ENCODE assay signal across 18 cellular contexts in the genomic region with DNA sequence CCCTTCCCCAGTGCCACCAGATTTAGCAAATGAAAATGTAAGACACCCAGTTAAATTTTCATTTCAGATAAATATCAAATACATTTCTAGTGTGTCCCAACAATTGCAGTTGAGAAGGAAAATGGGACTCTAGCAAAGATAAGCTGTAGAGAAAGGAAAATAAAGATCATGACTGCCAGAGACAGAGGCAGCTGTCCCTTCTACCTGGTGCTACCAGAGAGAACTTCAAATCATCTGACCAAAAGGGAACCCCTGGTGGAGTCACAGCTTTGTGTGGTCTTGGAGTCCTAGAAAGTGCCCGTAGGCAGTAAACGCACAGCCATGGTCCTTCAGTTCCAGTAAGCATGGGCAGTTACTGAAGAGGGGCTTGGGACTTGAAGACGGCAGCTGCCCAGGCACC. TPM values are rescaled to one million over a fixed set of nuclear protein-coding genes. Genes with fewer than 3 reads are reported as not detected.
DNase-seq lines count a peak whose midpoint lies in the region; ATAC-seq and TF ChIP-seq lines count a peak whose summit lies in the region.
"Had no signal": no experiment of that assay in that cellular context is flagged by ENCODE, and none has a peak within 500 bp of the region (broad histone marks: within the 10 kb centered on the region; RNA-seq: fewer than 3 reads in every experiment).

No MANE protein-coding gene starts in this region.

- no peak overlapping the region for H3K27ac ChIP-seq in breast epithelium
- H3K27ac ChIP-seq in esophagus muscularis mucosa (replicated peaks in 1 of 4), result no peak overlapping the region
- H3K27ac ChIP-seq in trophoblast cell (ENCODE audit: low read depth, low read length), result no peak overlapping the region
- H3K27ac ChIP-seq in vagina, result peak overlapping the region; percentile 56
- no peak overlapping the region for H3K27ac ChIP-seq in naive thymus-derived CD4-positive, alpha-beta T cell (ENCODE audit: low read depth, low read length)

- no peak overlapping the region for H3K9ac ChIP-seq in trophoblast cell (ENCODE audit: low read length)

- H3K4me1 ChIP-seq in breast epithelium (no peaks in the 10 kb centered on the region), esophagus muscularis mucosa (no peaks in the 10 kb centered on the region), trophoblast cell (ENCODE audit: control insufficient read depth in 1 of 2, insufficient read depth in 2 of 2, low read length in 2 of 2) (peaks cover 10 to 15% of the 10 kb centered on the region in 2 experiments), vagina (no peaks in the 10 kb centered on the region)
- no peaks in the 10 kb centered on the region for H3K4me1 ChIP-seq in naive thymus-derived CD4-positive, alpha-beta T cell (ENCODE audit: control insufficient read depth in 2 of 2, insufficient read depth in 2 of 2, low read length in 2 of 2)

- no peak overlapping the region for H2BK120ac ChIP-seq in trophoblast cell (ENCODE audit: insufficient read depth, low read length, poor library complexity)

- H3K14ac ChIP-seq in trophoblast cell (ENCODE audit: low read length), result no peak overlapping the region

- H2BK5ac ChIP-seq in trophoblast cell (ENCODE audit: low read depth, low read length, poor library complexity), result no peak overlapping the region

- H2AFZ ChIP-seq in trophoblast cell (ENCODE audit: insufficient read depth, low read length, poor library complexity), result no peak overlapping the region

- no TSS peak for BruUV-seq in MCF 10A (replicated peaks; lab: Mats Ljungman, UMichigan)

- H4K12ac ChIP-seq in trophoblast cell (ENCODE audit: low read depth, low read length), result no peak overlapping the region

- no peaks in the 10 kb centered on the region for H3K27me3 ChIP-seq in breast epithelium
- no peaks in the 10 kb centered on the region for H3K27me3 ChIP-seq in esophagus muscularis mucosa
- H3K27me3 ChIP-seq in trophoblast cell (ENCODE audit: insufficient read depth, low read length), result no peaks in the 10 kb centered on the region
- H3K27me3 ChIP-seq in vagina, result no peaks in the 10 kb centered on the region
- H3K27me3 ChIP-seq in naive thymus-derived CD4-positive, alpha-beta T cell (ENCODE audit: control insufficient read depth in 2 of 2, insufficient read depth in 2 of 2, low read length in 2 of 2), result no peaks in the 10 kb centered on the region

- no peak overlapping the region for H3K4me2 ChIP-seq in trophoblast cell (ENCODE audit: low read length)

- H3K36me3 Mint-ChIP-seq in MCF 10A (ENCODE audit: insufficient read depth, unreplicated experiment) (peaks cover 9% of the 10 kb centered on the region), type B pancreatic cell (no peaks in the 10 kb centered on the region)
- H3K36me3 Mint-ChIP-seq in naive thymus-derived CD4-positive, alpha-beta T cell, result peaks cover 0 to 2% (median 0%) of the 10 kb centered on the region in 5 donors
- H3K36me3 Mint-ChIP-seq: CD4-positive, CD25-positive, alpha-beta regulatory T cell had no signal

- no peaks in the 10 kb centered on the region for H3K27me3 Mint-ChIP-seq in MCF 10A (ENCODE audit: insufficient read depth, unreplicated experiment)
- H3K27me3 Mint-ChIP-seq in type B pancreatic cell, result no peaks in the 10 kb centered on the region
- H3K27me3 Mint-ChIP-seq in naive thymus-derived CD4-positive, alpha-beta T cell, result peaks cover 8 to 25% (median 14%) of the 10 kb centered on the region in 5 donors

- no peak for TF ChIP-seq EP300 in esophagus muscularis mucosa (IDR thresholded peaks at IDR 0.05)

- DNase-seq in MCF 10A (ENCODE audit: unreplicated experiment) (no peak), breast epithelium (ENCODE audit: low spot score in 2 of 2) (no peak), esophagus muscularis mucosa (ENCODE audit: extremely low spot score) (peak; percentile 29), trophoblast cell (no peak), vagina (ENCODE audit: extremely low spot score in 2 of 2) (no peak), type B pancreatic cell (ENCODE audit: extremely low spot score, unreplicated experiment) (no peak)
- no peak for DNase-seq in naive thymus-derived CD4-positive, alpha-beta T cell
- DNase-seq: AML-193; CD4-positive, CD25-positive, alpha-beta regulatory T cell; DMS79 treated with DMSO at 0.1 percent for 48 hours; MM.1S; NCI-H1417; NCI-H2029; NCI-H510A; NCI-H82; SIG-M5 had no signal

- H3K79me1 ChIP-seq in trophoblast cell (ENCODE audit: low read length), result peaks cover 4% of the 10 kb centered on the region

- H3K36me3 ChIP-seq in breast epithelium (no peaks in the 10 kb centered on the region), esophagus muscularis mucosa (peaks cover 0 to 9% (median 2%) of the 10 kb centered on the region in 4 donors), trophoblast cell (ENCODE audit: control insufficient read depth in 1 of 2, insufficient read depth in 2 of 2, low read length in 2 of 2) (peaks cover 7 to 12% of the 10 kb centered on the region in 2 experiments), vagina (no peaks in the 10 kb centered on the region)
- no peaks in the 10 kb centered on the region for H3K36me3 ChIP-seq in naive thymus-derived CD4-positive, alpha-beta T cell (ENCODE audit: control insufficient read depth in 2 of 3, insufficient read depth in 3 of 3, low read length in 3 of 3)

- H3K18ac ChIP-seq in trophoblast cell (ENCODE audit: low read length), result no peak overlapping the region

- intact Hi-C loops in MCF 10A (cut with micrococcal nuclease), result no loop called here
- intact Hi-C loops in breast epithelium (cut with DNase I; ENCODE audit: low total_unique reads), result no loop called here
- intact Hi-C loops in esophagus muscularis mucosa (cut with DNase I), result no loop called here
- intact Hi-C loops in vagina (cut with DNase I), result no loop called here
- intact Hi-C loops in naive thymus-derived CD4-positive, alpha-beta T cell (cut with micrococcal nuclease), result no loop called here

- no peak overlapping the region for H2AK5ac ChIP-seq in trophoblast cell (ENCODE audit: low read length)

- CTCF ChIA-PET in MCF 10A (lab: Yijun Ruan, JAX), result interaction anchor here (0.5 to 2.8 kb wide), 5 partner anchors 20 to 351 kb away, joined by 3 to 18 read pairs (median 4); no protein-coding TSS in a partner anchor
- CTCF ChIA-PET in naive thymus-derived CD4-positive, alpha-beta T cell (lab: Charles Lee), result interaction anchor here (0.8 kb wide), 1 partner anchor 9 kb away, joined by 3 read pairs; no protein-coding TSS in a partner anchor

- TF ChIP-seq CTCF in MCF 10A (IDR thresholded peaks at IDR 0.05; ENCODE audit: unreplicated experiment) (no peak), breast epithelium (IDR thresholded peaks at IDR 0.05) (no peak), esophagus muscularis mucosa (IDR thresholded peaks at IDR 0.05) (no peak), vagina (IDR thresholded peaks at IDR 0.05) (no peak), type B pancreatic cell (conservative IDR thresholded peaks at IDR 0.05) (no peak)

- H3K9me3 Mint-ChIP-seq in MCF 10A (ENCODE audit: unreplicated experiment) (no peaks in the 10 kb centered on the region), type B pancreatic cell (peaks cover 6% of the 10 kb centered on the region)
- H3K9me3 Mint-ChIP-seq in naive thymus-derived CD4-positive, alpha-beta T cell, result peaks cover 0 to 18% (median 12%) of the 10 kb centered on the region in 11 donors

- H4K91ac ChIP-seq in trophoblast cell (ENCODE audit: low read depth, low read length), result no peak overlapping the region

- WGBS in esophagus muscularis mucosa, result 91% methylated on average over 3 of the region's 3 CpGs
- no CpG with 5 or more reads among the region's 3 CpGs for WGBS in trophoblast cell (ENCODE audit: extremely low coverage, insufficient coverage, insufficient read length)

- H3K27ac Mint-ChIP-seq in MCF 10A (ENCODE audit: low read depth, unreplicated experiment), result peak overlapping the region; percentile 90
- no peak overlapping the region for H3K27ac Mint-ChIP-seq in type B pancreatic cell
- H3K27ac Mint-ChIP-seq in naive thymus-derived CD4-positive, alpha-beta T cell, result no peak overlapping the region
- H3K27ac Mint-ChIP-seq: CD4-positive, CD25-positive, alpha-beta regulatory T cell had no signal

- ATAC-seq in HG03439 (IDR thresholded peaks at IDR 0.05; ENCODE audit: unreplicated experiment), result no peak
- no peak for ATAC-seq in naive thymus-derived CD4-positive, alpha-beta T cell
- ATAC-seq: HepG2 had no signal

- no peak overlapping the region for H3K4ac ChIP-seq in trophoblast cell (ENCODE audit: low read depth, low read length)

- no peak overlapping the region for H3K4me3 Mint-ChIP-seq in MCF 10A (ENCODE audit: unreplicated experiment)
- no peak overlapping the region for H3K4me3 Mint-ChIP-seq in type B pancreatic cell
- H3K4me3 Mint-ChIP-seq in naive thymus-derived CD4-positive, alpha-beta T cell, result no peak overlapping the region
- H3K4me3 Mint-ChIP-seq: CD4-positive, CD25-positive, alpha-beta regulatory T cell had no signal

- H3K4me1 Mint-ChIP-seq in MCF 10A (ENCODE audit: insufficient read depth, unreplicated experiment) (peaks cover 22% of the 10 kb centered on the region), type B pancreatic cell (ENCODE audit: unreplicated experiment) (no peaks in the 10 kb centered on the region)
- no peaks in the 10 kb centered on the region for H3K4me1 Mint-ChIP-seq in naive thymus-derived CD4-positive, alpha-beta T cell
- H3K4me1 Mint-ChIP-seq: CD4-positive, CD25-positive, alpha-beta regulatory T cell had no signal

- H3K4me3 ChIP-seq in breast epithelium (no peak overlapping the region), esophagus muscularis mucosa (no peak overlapping the region), trophoblast cell (ENCODE audit: low read depth, low read length) (no peak overlapping the region), vagina (no peak overlapping the region)
- H3K4me3 ChIP-seq in naive thymus-derived CD4-positive, alpha-beta T cell (ENCODE audit: low read length), result no peak overlapping the region

- TF ChIP-seq POLR2A in breast epithelium (IDR thresholded peaks at IDR 0.05) (no peak), esophagus muscularis mucosa (IDR thresholded peaks at IDR 0.05; ENCODE audit: low read depth) (no peak), vagina (IDR thresholded peaks at IDR 0.05) (no peak)

- H3K9me3 ChIP-seq in breast epithelium, result peaks cover 0 to 5% of the 10 kb centered on the region in 2 donors
- peaks cover 0 to 6% (median 3%) of the 10 kb centered on the region in 4 donors for H3K9me3 ChIP-seq in esophagus muscularis mucosa
- no peaks in the 10 kb centered on the region for H3K9me3 ChIP-seq in trophoblast cell (ENCODE audit: insufficient read depth, low read depth, low read length)
- no peaks in the 10 kb centered on the region for H3K9me3 ChIP-seq in vagina
- H3K9me3 ChIP-seq in naive thymus-derived CD4-positive, alpha-beta T cell (ENCODE audit: control insufficient read depth in 2 of 3, low read length in 3 of 3), result no peaks in the 10 kb centered on the region

- H2BK12ac ChIP-seq in trophoblast cell (ENCODE audit: low read length), result no peak overlapping the region

- no peak overlapping the region for H3K23ac ChIP-seq in trophoblast cell (ENCODE audit: low read length)

- H4K8ac ChIP-seq in trophoblast cell (ENCODE audit: low read depth, low read length), result peak overlapping the region; percentile 32

- H3K79me2 ChIP-seq in trophoblast cell (ENCODE audit: control insufficient read depth, insufficient read depth, low read length, poor library complexity), result peaks cover 3% of the 10 kb centered on the region

- POLR2A ChIA-PET in MCF 10A (lab: Yijun Ruan, JAX), result interaction anchor here (1.0 to 3.7 kb wide), 8 partner anchors 9 to 41 kb away, joined by 3 to 60 read pairs (median 7); partner anchors contain the start of gene GSDME
- POLR2A ChIA-PET in naive thymus-derived CD4-positive, alpha-beta T cell (lab: Charles Lee), result interaction anchor here (0.8 kb wide), 1 partner anchor 70 kb away, joined by 3 read pairs; no protein-coding TSS in a partner anchor

RNA-seq across cellular contexts. Expression of gene GSDME, which starts 14.5 kb away (rescaled TPM):
- total RNA-seq in MCF 10A (2022), result 41.6 and 46.1 TPM in 2 replicates
- total RNA-seq in breast epithelium, result 10 to 100 TPM; 12.3 to 33.5 (median 15.1) TPM
- total RNA-seq in esophagus muscularis mucosa, result 10 to 100 TPM in 3 of 4 donors, 1 to 10 TPM in 1; 6.5 to 12.2 (median 11.0) TPM
- 22.7 and 23.9 TPM in 2 replicates for polyA plus RNA-seq in trophoblast cell (2013)
- total RNA-seq in vagina, result 11.0 TPM
- 5.6 and 10.8 TPM in 2 replicates for total RNA-seq in type B pancreatic cell (ENCODE audit: low replicate concordance)
- 1 to 10 TPM in 2 of 5 experiments, under 1 TPM in 3; 0.42 to 5.0 (median 0.92) TPM for total RNA-seq in naive thymus-derived CD4-positive, alpha-beta T cell
- polyA plus RNA-seq in naive thymus-derived CD4-positive, alpha-beta T cell, result under 1 TPM in 1 of 2 donors, not detected in 1; 0.41 TPM
- total RNA-seq: CD4-positive, CD25-positive, alpha-beta regulatory T cell had no signal
